Comparison of ENCODE assay signal across 8 cellular contexts in the genomic region with DNA sequence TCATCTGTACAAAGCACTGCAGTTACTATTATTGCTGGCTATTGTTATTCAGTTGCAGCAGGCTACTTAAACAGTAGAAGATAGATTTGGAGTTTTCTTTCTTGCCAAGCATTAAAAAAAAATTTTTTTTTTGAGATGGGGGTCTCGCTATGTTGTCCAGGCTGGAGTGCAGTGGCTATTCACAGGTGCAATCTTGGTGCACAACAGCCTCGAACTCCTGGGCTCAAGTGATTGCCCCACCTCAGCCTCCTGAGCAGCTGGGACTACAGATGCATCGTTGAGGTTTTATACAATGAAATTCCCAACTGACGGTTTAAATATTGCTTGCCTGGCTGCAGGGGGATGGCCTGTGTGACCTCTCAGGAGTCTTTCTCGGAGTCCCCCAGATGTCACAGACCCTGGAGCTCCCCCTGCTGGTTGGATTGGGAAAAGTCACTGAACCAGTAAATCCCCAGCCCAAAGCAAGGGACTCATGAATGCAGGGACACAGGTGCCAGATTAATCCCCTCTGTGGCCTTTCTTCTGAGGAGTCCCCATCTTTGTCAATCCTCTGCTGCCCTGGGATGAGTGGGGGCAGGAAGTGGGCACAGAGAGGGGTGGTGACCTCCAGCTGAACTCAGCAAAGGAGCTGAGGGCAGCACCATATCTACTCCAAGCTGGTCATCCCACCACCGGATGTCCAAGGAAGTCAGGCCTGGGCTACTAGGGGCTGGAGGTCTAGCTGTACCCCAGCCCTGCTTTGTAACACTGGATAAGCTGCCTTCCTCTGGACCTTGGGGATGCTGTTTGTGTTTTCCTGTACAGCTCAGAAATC.
DNase-seq lines count a peak whose midpoint lies in the region; ATAC-seq and TF ChIP-seq lines count a peak whose summit lies in the region.

No MANE protein-coding gene starts in this region.

- H3K4me3 Mint-ChIP-seq in activated CD4-positive, alpha-beta T cell treated with anti-CD3 and anti-CD28 coated beads for 36 hours, result no peak overlapping the region

- H3K27ac Mint-ChIP-seq in activated CD4-positive, alpha-beta T cell treated with anti-CD3 and anti-CD28 coated beads for 36 hours, result no peak overlapping the region

- H3K27me3 Mint-ChIP-seq in activated CD4-positive, alpha-beta T cell treated with anti-CD3 and anti-CD28 coated beads for 36 hours, result no peaks in the 10 kb centered on the region

- TF ChIP-seq CTCF in GM10266 (IDR thresholded peaks at IDR 0.05; ENCODE audit: control insufficient read depth, insufficient read depth, low read depth, missing control alignments), result peak; percentile 79

- peak; percentile 69 for ATAC-seq in activated CD4-positive, alpha-beta T cell treated with anti-CD3 and anti-CD28 coated beads for 36 hours
- ATAC-seq in left colon, result peak; percentile 61

- no peaks in the 10 kb centered on the region for H3K9me3 Mint-ChIP-seq in activated CD4-positive, alpha-beta T cell treated with anti-CD3 and anti-CD28 coated beads for 36 hours (ENCODE audit: low read depth)

- intact Hi-C loops in activated CD4-positive, alpha-beta T cell treated with anti-CD3 and anti-CD28 coated beads for 36 hours (cut with DNase I, micrococcal nuclease), result loop anchor here (1.0 to 5.0 kb wide), 5 partner anchors 84 to 256 kb away; partner anchors contain the start of gene CDH23 (in 2 of the 2)
- intact Hi-C loops in left colon (cut with DNase I, micrococcal nuclease), result loop anchor here (5.0 to 10.0 kb wide), 3 partner anchors 175 to 258 kb away; partner anchors contain the start of gene CDH23 (in 1 of the 2)

- DNase-seq in GM10266 (ENCODE audit: extremely low spot score) (peak; percentile 78), NCI-H1092 (lab: John Stamatoyannopoulos, UW) (peak; percentile 23), cerebellum (ENCODE audit: low spot score) (peak; percentile 77), left colon (peak; percentile 42 to 83), H4 (ENCODE audit: low spot score) (no peak), HCEC 1CT (no peak)
- DNase-seq in activated CD4-positive, alpha-beta T cell treated with anti-CD3 and anti-CD28 coated beads for 36 hours, result peak; percentile 89
- peak; percentile 85 for DNase-seq in stimulated activated CD4-positive, alpha-beta T cell treated with anti-CD3 and anti-CD28 coated beads, Interleukin-4, amount 100 ng/mL, for 24 hours

- no peaks in the 10 kb centered on the region for H3K4me1 Mint-ChIP-seq in activated CD4-positive, alpha-beta T cell treated with anti-CD3 and anti-CD28 coated beads for 36 hours

- CTCF ChIA-PET in activated CD4-positive, alpha-beta T cell treated with anti-CD3 and anti-CD28 coated beads for 36 hours (lab: Charles Lee), result interaction anchor here (0.5 to 4.1 kb wide), 56 partner anchors 9 to 1702 kb away, joined by 3 to 37 read pairs (median 4); partner anchors contain the start of genes CDH23 and SLC29A3

- H3K36me3 Mint-ChIP-seq in activated CD4-positive, alpha-beta T cell treated with anti-CD3 and anti-CD28 coated beads for 36 hours (ENCODE audit: low read depth), result no peaks in the 10 kb centered on the region

- POLR2A ChIA-PET in activated CD4-positive, alpha-beta T cell treated with anti-CD3 and anti-CD28 coated beads for 36 hours (lab: Charles Lee), result no interaction called here

Comparison
In these comparisons a context has a peak if more than half of its experiments do, and no peak if none do; other contexts are left out.
1. DNase-seq: peak in GM10266 (single experiment), NCI-H1092 (single experiment), activated CD4-positive, alpha-beta T cell treated with anti-CD3 and anti-CD28 coated beads for 36 hours (single experiment), cerebellum (single experiment), left colon (2 of 2) and stimulated activated CD4-positive, alpha-beta T cell treated with anti-CD3 and anti-CD28 coated beads, Interleukin-4, amount 100 ng/mL, for 24 hours (single experiment); none in H4 (single experiment) and HCEC 1CT (single experiment).